1 cellular context compared by ENCODE assay signal in genomic region chr17:74968361-74968780, GRCh38.
TF ChIP-seq lines count a peak whose summit lies in the region.

No MANE protein-coding gene starts in this region.

TF ChIP-seq in HepG2, 621 proteins besides CTCF, POLR2A, EP300 and RAD21:
- TF ChIP-seq TEAD2 (CRISPR knock-in tag; IDR thresholded peaks at IDR 0.05) (no peak), ZNF253 (CRISPR knock-in tag; IDR thresholded peaks at IDR 0.05; ENCODE audit: borderline replicate concordance) (no peak), PRPF4 (IDR thresholded peaks at IDR 0.05; ENCODE audit: low read depth, low read length, poor library complexity, severe bottlenecking) (no peak), ZNF3 (CRISPR knock-in tag; IDR thresholded peaks at IDR 0.05) (no peak), ZNF280B (CRISPR knock-in tag; IDR thresholded peaks at IDR 0.05; ENCODE audit: borderline replicate concordance) (0 out of 2 replicates have a peak, but pooled peaks have one; percentile 42), DNMT3B (CRISPR knock-in tag; conservative IDR thresholded peaks at IDR 0.05) (no peak), ZNF768 (CRISPR knock-in tag; IDR thresholded peaks at IDR 0.05) (no peak)
TF ChIP-seq in HepG2: peak in this region for 1.
